ENCODE assay signal across 14 cellular contexts in the genomic region with DNA sequence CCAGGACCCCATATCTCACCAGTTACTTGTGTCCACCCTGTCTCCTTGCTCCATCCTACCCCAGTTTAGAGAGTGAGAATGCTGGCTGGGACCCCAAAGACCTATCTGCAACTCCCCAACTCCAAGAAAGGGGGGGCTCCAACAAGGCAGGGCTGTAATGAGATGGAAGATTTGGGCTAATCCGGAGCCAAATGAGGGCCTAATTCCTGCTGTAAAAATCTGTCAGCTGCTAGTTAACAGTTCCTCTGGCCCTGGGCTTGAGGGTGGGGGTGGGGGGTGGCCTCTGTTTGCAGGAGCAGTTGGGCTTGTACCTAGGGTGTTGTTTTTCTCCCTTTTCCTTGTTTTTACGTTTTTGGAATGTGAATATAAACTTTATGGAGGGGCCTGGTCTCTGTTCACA.
DNase-seq lines count a peak whose midpoint lies in the region; ATAC-seq and TF ChIP-seq lines count a peak whose summit lies in the region.
"Had no signal": no experiment of that assay in that cellular context is flagged by ENCODE, and none has a peak within 500 bp of the region (broad histone marks: within the 10 kb centered on the region; RNA-seq: fewer than 3 reads in every experiment).

No MANE protein-coding gene starts in this region.

- peaks cover 34% of the 10 kb centered on the region for H3K4me1 Mint-ChIP-seq in neural progenitor cell

- no peaks in the 10 kb centered on the region for H3K9me2 ChIP-seq in hepatocyte (replicated peaks; ENCODE audit: insufficient read depth)

- H3K79me2 ChIP-seq in hepatocyte (no peaks in the 10 kb centered on the region), neural progenitor cell (ENCODE audit: low read depth) (no peaks in the 10 kb centered on the region)

- no peak for TF ChIP-seq CTCF in hepatocyte (IDR thresholded peaks at IDR 0.05; ENCODE audit: poor library complexity)
- TF ChIP-seq CTCF in neural progenitor cell (IDR thresholded peaks at IDR 0.05), result no peak
- TF ChIP-seq CTCF in psoas muscle (IDR thresholded peaks at IDR 0.05), result no peak

- H3K27ac ChIP-seq in SK-N-MC (peak overlapping the region; percentile 91), hepatocyte (peak overlapping the region; percentile 11), neural progenitor cell (no peak overlapping the region), psoas muscle (no peak overlapping the region)
- H3K27ac ChIP-seq: BLaER1 had no signal

- H3K36me3 Mint-ChIP-seq in neural progenitor cell, result no peaks in the 10 kb centered on the region
- H3K36me3 Mint-ChIP-seq: CD8-positive, alpha-beta T cell had no signal

- H3K9me3 Mint-ChIP-seq in neural progenitor cell, result peaks cover 11% of the 10 kb centered on the region

- H4K20me1 ChIP-seq in hepatocyte (ENCODE audit: insufficient read depth, poor library complexity, severe bottlenecking), result no peaks in the 10 kb centered on the region
- H4K20me1 ChIP-seq in neural progenitor cell (ENCODE audit: low read depth), result peaks cover 34% of the 10 kb centered on the region
- H4K20me1 ChIP-seq: BLaER1 had no signal

- H3K4me2 ChIP-seq in hepatocyte (peak overlapping the region; percentile 68), neural progenitor cell (peak overlapping the region; percentile 84)
- H3K4me2 ChIP-seq: BLaER1 had no signal

- peaks cover 36% of the 10 kb centered on the region for H3F3A ChIP-seq in neural progenitor cell (ENCODE audit: low read depth)

- no peak overlapping the region for H3K4me3 ChIP-seq in H7 (ENCODE audit: insufficient read depth, low read depth, low read length)
- H3K4me3 ChIP-seq in SK-N-MC, result peak overlapping the region; percentile 29; the same call in 1 of the 2 replicates
- H3K4me3 ChIP-seq in hepatocyte, result no peak overlapping the region
- no peak overlapping the region for H3K4me3 ChIP-seq in neural progenitor cell
- H3K4me3 ChIP-seq in psoas muscle, result no peak overlapping the region
- H3K4me3 ChIP-seq: BLaER1 had no signal

- intact Hi-C loops in psoas muscle (cut with DNase I), result no loop called here

- no peak overlapping the region for H2AFZ ChIP-seq in hepatocyte
- H2AFZ ChIP-seq in neural progenitor cell (replicated peaks), result no peak overlapping the region

- WGBS in hepatocyte (ENCODE audit: low lambda C conversion rate, missing lambda C conversion rate), result 20% methylated on average over 2 of the region's 2 CpGs
- WGBS in psoas muscle, 3 donors, result 35 to 46% (median 36%) methylated on average over 2 of the region's 2 CpGs

- H3K4me1 ChIP-seq in hepatocyte (ENCODE audit: insufficient read depth) (peaks cover 26% of the 10 kb centered on the region), neural progenitor cell (peaks cover 38% of the 10 kb centered on the region), psoas muscle (no peaks in the 10 kb centered on the region)
- H3K4me1 ChIP-seq: BLaER1 had no signal

- ATAC-seq in psoas muscle (no peak), GM19467 (IDR thresholded peaks at IDR 0.05; ENCODE audit: unreplicated experiment) (no peak)
- ATAC-seq: CD8-positive, alpha-beta T cell had no signal

- H3K27me3 Mint-ChIP-seq in neural progenitor cell (ENCODE audit: insufficient read depth, low read depth), result peaks cover 54% of the 10 kb centered on the region

- H3K36me3 ChIP-seq in H7 (replicated peaks; ENCODE audit: control insufficient read depth, insufficient read depth, low read length) (no peaks in the 10 kb centered on the region), SK-N-MC (ENCODE audit: insufficient read depth, low read length) (no peaks in the 10 kb centered on the region), hepatocyte (replicated peaks; ENCODE audit: insufficient read depth, low read depth) (no peaks in the 10 kb centered on the region), neural progenitor cell (no peaks in the 10 kb centered on the region), psoas muscle (ENCODE audit: insufficient read depth in 1 of 2, low read depth in 1 of 2) (no peaks in the 10 kb centered on the region)
- H3K36me3 ChIP-seq: BLaER1 had no signal

- H3K9me3 ChIP-seq in SK-N-MC (ENCODE audit: low read depth, low read length), result no peaks in the 10 kb centered on the region
- H3K9me3 ChIP-seq in hepatocyte (ENCODE audit: low read depth), result no peaks in the 10 kb centered on the region
- H3K9me3 ChIP-seq in neural progenitor cell (ENCODE audit: low read depth), result no peaks in the 10 kb centered on the region
- H3K9me3 ChIP-seq in psoas muscle, result peaks cover 3% of the 10 kb centered on the region
- H3K9me3 ChIP-seq: BLaER1 had no signal

- peaks cover 81% of the 10 kb centered on the region for H3K27me3 ChIP-seq in H7 (ENCODE audit: control insufficient read depth, insufficient read depth, low read length)
- peaks cover 77% of the 10 kb centered on the region for H3K27me3 ChIP-seq in hepatocyte
- peaks cover 100% of the 10 kb centered on the region for H3K27me3 ChIP-seq in neural progenitor cell
- peaks cover 0 to 29% (median 9%) of the 10 kb centered on the region in 3 donors for H3K27me3 ChIP-seq in psoas muscle (ENCODE audit: insufficient read depth in 3 of 3, low read length in 2 of 3)
- H3K27me3 ChIP-seq: BLaER1 had no signal

- H3K4me3 Mint-ChIP-seq in neural progenitor cell, result no peak overlapping the region
- H3K4me3 Mint-ChIP-seq: CD8-positive, alpha-beta T cell had no signal

- DNase-seq in H7 (peak; percentile 61), SK-N-MC (ENCODE audit: low read depth, low spot score) (no peak), hepatocyte (ENCODE audit: low spot score) (no peak), neural progenitor cell (ENCODE audit: low spot score) (no peak), DMS79 treated with DMSO at 0.1 percent for 48 hours (lab: John Stamatoyannopoulos, UW) (no peak), NCI-H345 treated with DMSO at 0.1 percent for 48 hours (lab: John Stamatoyannopoulos, UW; ENCODE audit: unreplicated experiment) (no peak), psoas muscle (no peak)
- DNase-seq: 8988T; CD8-positive, alpha-beta T cell; DMS 273 treated with DMSO at 0.1 percent for 48 hours; GDM1; HCEC 1CT had no signal

- H3K27ac Mint-ChIP-seq in neural progenitor cell, result no peak overlapping the region
- H3K27ac Mint-ChIP-seq: CD8-positive, alpha-beta T cell had no signal

- peak overlapping the region; percentile 31 for H3K9ac ChIP-seq in SK-N-MC (ENCODE audit: insufficient read length)
- H3K9ac ChIP-seq in neural progenitor cell, result no peak overlapping the region
- H3K9ac ChIP-seq: BLaER1 had no signal

Comparison
In these comparisons a context has a peak if more than half of its experiments do, and no peak if none do; other contexts are left out.
1. H3K27ac ChIP-seq: peak in SK-N-MC (single experiment) and hepatocyte (single experiment); none in neural progenitor cell (single experiment) and psoas muscle (single experiment).